ENCODE assay signal across 10 cellular contexts in genomic region chr7:112359086-112359485, GRCh38.
"Had no signal": no experiment of that assay in that cellular context is flagged by ENCODE, and none has a peak within 500 bp of the region (broad histone marks: within the 10 kb centered on the region; RNA-seq: fewer than 3 reads in every experiment).

No MANE protein-coding gene starts in this region.

- H3K9me3 ChIP-seq: HAP-1 had no signal

- H3K4me3 ChIP-seq: GM23248, GM23338, HAP-1 had no signal

- H3K27ac ChIP-seq: GM23248 had no signal

- H2AFZ ChIP-seq: GM23248, GM23338 had no signal

- DNase-seq: GM23248, GOT3, H7, H9, HFFc6 had no signal

- H3K36me3 ChIP-seq: HAP-1 had no signal

- H3K9ac ChIP-seq: GM23248 had no signal

- ATAC-seq: GM23338, HCT116 had no signal

- FAIRE-seq: H1, H54 had no signal

- H3K4me2 ChIP-seq: GM23338 had no signal
